ENCODE assay signal across 8 cellular contexts in genomic region chr5:53381-54174, GRCh38. TPM values are rescaled to one million over a fixed set of nuclear protein-coding genes. Genes with fewer than 3 reads are reported as not detected.
DNase-seq lines count a peak whose midpoint lies in the region; ATAC-seq and TF ChIP-seq lines count a peak whose summit lies in the region.

No MANE protein-coding gene starts in this region.

- ATAC-seq in activated CD8-positive, alpha-beta T cell treated with anti-CD3 and anti-CD28 coated beads for 36 hours = peak; percentile 82
- ATAC-seq in GM18858 (IDR thresholded peaks at IDR 0.05; ENCODE audit: unreplicated experiment) = no peak
- ATAC-seq in GM18520 (IDR thresholded peaks at IDR 0.05; ENCODE audit: unreplicated experiment) = no peak

- TF ChIP-seq CTCF in Caco-2 (IDR thresholded peaks at IDR 0.05; ENCODE audit: insufficient read depth in 1 of 2, low read depth in 1 of 2, low read length in 1 of 2, severe bottlenecking in 1 of 2, unreplicated experiment in 1 of 2) = no peak
- no peak for TF ChIP-seq CTCF in activated CD8-positive, alpha-beta T cell treated with anti-CD3 and anti-CD28 coated beads for 36 hours (IDR thresholded peaks at IDR 0.05)
- no peak for TF ChIP-seq CTCF in fibroblast of pulmonary artery (IDR thresholded peaks at IDR 0.05; ENCODE audit: low read length, missing control alignments)
- no peak for TF ChIP-seq CTCF in progenitor cell of endocrine pancreas (IDR thresholded peaks at IDR 0.05; ENCODE audit: unreplicated experiment)

- H3K9me3 Mint-ChIP-seq in Caco-2 (ENCODE audit: unreplicated experiment) (peaks cover 11% of the 10 kb centered on the region), progenitor cell of endocrine pancreas (ENCODE audit: low read depth) (no peaks in the 10 kb centered on the region)
- H3K9me3 Mint-ChIP-seq in activated CD8-positive, alpha-beta T cell treated with anti-CD3 and anti-CD28 coated beads for 36 hours = peaks cover 3% of the 10 kb centered on the region

- H3K9me3 ChIP-seq in Caco-2 = no peaks in the 10 kb centered on the region

- H3K4me3 Mint-ChIP-seq in Caco-2 (ENCODE audit: unreplicated experiment) = peak overlapping the region; percentile 62
- peak overlapping the region; percentile 47 for H3K4me3 Mint-ChIP-seq in activated CD8-positive, alpha-beta T cell treated with anti-CD3 and anti-CD28 coated beads for 36 hours
- H3K4me3 Mint-ChIP-seq in progenitor cell of endocrine pancreas (ENCODE audit: low read depth) = peak overlapping the region; percentile 61

- peaks cover 7% of the 10 kb centered on the region for H3K4me1 Mint-ChIP-seq in Caco-2 (ENCODE audit: low read depth, unreplicated experiment)
- no peaks in the 10 kb centered on the region for H3K4me1 Mint-ChIP-seq in activated CD8-positive, alpha-beta T cell treated with anti-CD3 and anti-CD28 coated beads for 36 hours (ENCODE audit: low read depth)
- H3K4me1 Mint-ChIP-seq in progenitor cell of endocrine pancreas (ENCODE audit: low read depth) = no peaks in the 10 kb centered on the region

- intact Hi-C loops in Caco-2 (cut with micrococcal nuclease; ENCODE audit: unreplicated experiment) = no loop called here
- intact Hi-C loops in activated CD8-positive, alpha-beta T cell treated with anti-CD3 and anti-CD28 coated beads for 36 hours (cut with micrococcal nuclease) = no loop called here

- no peaks in the 10 kb centered on the region for H3K27me3 Mint-ChIP-seq in Caco-2 (ENCODE audit: insufficient read depth, unreplicated experiment)
- H3K27me3 Mint-ChIP-seq in activated CD8-positive, alpha-beta T cell treated with anti-CD3 and anti-CD28 coated beads for 36 hours = peaks cover 29% of the 10 kb centered on the region
- peaks cover 60% of the 10 kb centered on the region for H3K27me3 Mint-ChIP-seq in progenitor cell of endocrine pancreas

- CTCF ChIA-PET in Caco-2 (lab: Charles Lee) = no interaction called here
- CTCF ChIA-PET in activated CD8-positive, alpha-beta T cell treated with anti-CD3 and anti-CD28 coated beads for 36 hours (lab: Charles Lee) = no interaction called here

- DNase-seq in Caco-2 (peak; percentile 62 to 63), NCI-H1694 (lab: John Stamatoyannopoulos, UW) (peak; percentile 72), fibroblast of pulmonary artery (ENCODE audit: low read depth) (peak; percentile 10), progenitor cell of endocrine pancreas (ENCODE audit: low spot score, unreplicated experiment) (peak; percentile 54)
- DNase-seq in activated CD8-positive, alpha-beta T cell treated with anti-CD3 and anti-CD28 coated beads for 36 hours = peak; percentile 64
- no peak for DNase-seq in effector CD4-positive, alpha-beta T cell

- no peak overlapping the region for H3K27ac Mint-ChIP-seq in Caco-2 (ENCODE audit: unreplicated experiment)
- no peak overlapping the region for H3K27ac Mint-ChIP-seq in activated CD8-positive, alpha-beta T cell treated with anti-CD3 and anti-CD28 coated beads for 36 hours
- H3K27ac Mint-ChIP-seq in progenitor cell of endocrine pancreas = no peak overlapping the region

- no peaks in the 10 kb centered on the region for H3K4me1 ChIP-seq in Caco-2

- H3K4me3 ChIP-seq in Caco-2 (ENCODE audit: low read depth, low read length) = peak overlapping the region; percentile 37
- H3K4me3 ChIP-seq in fibroblast of pulmonary artery (replicated peaks; ENCODE audit: low read depth, low read length) = peak overlapping the region; percentile 48

- H3K36me3 Mint-ChIP-seq in Caco-2 (ENCODE audit: insufficient read depth, unreplicated experiment) = peaks cover 12% of the 10 kb centered on the region
- H3K36me3 Mint-ChIP-seq in activated CD8-positive, alpha-beta T cell treated with anti-CD3 and anti-CD28 coated beads for 36 hours (ENCODE audit: low read depth) = no peaks in the 10 kb centered on the region
- no peaks in the 10 kb centered on the region for H3K36me3 Mint-ChIP-seq in progenitor cell of endocrine pancreas (ENCODE audit: insufficient read depth)

- H3K36me3 ChIP-seq in Caco-2 (ENCODE audit: control insufficient read depth, insufficient read depth, low read length) = no peaks in the 10 kb centered on the region

- no TSS peak for BruUV-seq in Caco-2 (replicated peaks; lab: Mats Ljungman, UMichigan)

- no peaks in the 10 kb centered on the region for H3K27me3 ChIP-seq in Caco-2 (replicated peaks; ENCODE audit: control insufficient read depth, insufficient read depth, low read length)

- POLR2A ChIA-PET in Caco-2 (lab: Charles Lee) = no interaction called here
- POLR2A ChIA-PET in activated CD8-positive, alpha-beta T cell treated with anti-CD3 and anti-CD28 coated beads for 36 hours (lab: Charles Lee) = no interaction called here

RNA-seq across cellular contexts. Expression of gene PLEKHG4B, which starts 38.4 kb away (rescaled TPM):
- total RNA-seq in Caco-2 (2022) (15.0 TPM in 2 replicates), progenitor cell of endocrine pancreas (56.8 and 59.5 TPM in 2 replicates)
- total RNA-seq in activated CD8-positive, alpha-beta T cell treated with anti-CD3 and anti-CD28 coated beads for 36 hours = not detected

Comparison
In these comparisons a context has a peak if more than half of its experiments do, and no peak if none do; other contexts are left out.
1. RNA of gene PLEKHG4B, which starts 38.4 kb away (total RNA-seq): 56.8 to 59.5 TPM in progenitor cell of endocrine pancreas and 15.0 TPM in Caco-2; not detected in activated CD8-positive, alpha-beta T cell treated with anti-CD3 and anti-CD28 coated beads for 36 hours; every median in the first group is over 10 times any median in the second.
2. Peak in every context shown above with its lines, with median percentiles within 50 percentile points of each other: H3K4me3 Mint-ChIP-seq.